ENCODE assay signal across 13 cellular contexts in genomic region chrX:63747331-63747730, GRCh38. TPM values are rescaled to one million over a fixed set of nuclear protein-coding genes. Genes with fewer than 3 reads are reported as not detected.
DNase-seq lines count a peak whose midpoint lies in the region; ATAC-seq, FAIRE-seq and TF ChIP-seq lines count a peak whose summit lies in the region.
"Had no signal": no experiment of that assay in that cellular context is flagged by ENCODE, and none has a peak within 500 bp of the region (broad histone marks: within the 10 kb centered on the region; RNA-seq: fewer than 3 reads in every experiment).

No MANE protein-coding gene starts in this region.

- H3K36me3 Mint-ChIP-seq in astrocyte (ENCODE audit: low read depth, unreplicated experiment) (no peaks in the 10 kb centered on the region), osteocyte (ENCODE audit: unreplicated experiment) (no peaks in the 10 kb centered on the region)
- H3K36me3 Mint-ChIP-seq: stimulated activated effector memory CD8-positive, alpha-beta T cell treated with anti-CD3 and anti-CD28 coated beads, Interleukin-12 subunit alpha, Interleukin-12 subunit beta, amount 100 ng/mL, for 72 hours had no signal

- DNase-seq in ELR (ENCODE audit: low read depth) (peak; percentile 70), astrocyte (ENCODE audit: low read depth) (peak; percentile 70), osteocyte (ENCODE audit: extremely low spot score, unreplicated experiment) (no peak), NCI-H2107 (lab: John Stamatoyannopoulos, UW) (no peak), SW480 (ENCODE audit: low spot score) (no peak)
- DNase-seq: activated T-cell treated with anti-CD3 and anti-CD28 coated beads, Interleukin-2, amount 50 U/mL, for 24 hours; NCI-H446 treated with DMSO at 0.1 percent for 48 hours had no signal

- 40 to 56% methylated on average over 2 of the region's 2 CpGs for WGBS in gastroesophageal sphincter (ENCODE audit: low coverage in 1 of 2), 2 donors

- H3K36me3 ChIP-seq in astrocyte (ENCODE audit: insufficient read depth, low read length) (no peaks in the 10 kb centered on the region), gastroesophageal sphincter (no peaks in the 10 kb centered on the region)

- peak; percentile 66 for ATAC-seq in gastroesophageal sphincter
- ATAC-seq in GM19452 (IDR thresholded peaks at IDR 0.05; ENCODE audit: unreplicated experiment) = no peak
- ATAC-seq in GM21515 (IDR thresholded peaks at IDR 0.05; ENCODE audit: unreplicated experiment) = no peak
- ATAC-seq: stimulated activated effector memory CD8-positive, alpha-beta T cell treated with anti-CD3 and anti-CD28 coated beads, Interleukin-12 subunit alpha, Interleukin-12 subunit beta, amount 100 ng/mL, for 72 hours had no signal

- no peak overlapping the region for H3K4me3 ChIP-seq in astrocyte (ENCODE audit: insufficient read depth, low read depth, low read length)
- H3K4me3 ChIP-seq in gastroesophageal sphincter = no peak overlapping the region

- H2AFZ ChIP-seq in astrocyte (ENCODE audit: low read depth, low read length) = no peak overlapping the region

- H3K4me2 ChIP-seq in astrocyte (ENCODE audit: low read length) = peak overlapping the region; percentile 60

- peaks cover 36% of the 10 kb centered on the region for H3K79me2 ChIP-seq in astrocyte (ENCODE audit: insufficient read depth, low read length)

- H3K9ac ChIP-seq in astrocyte (ENCODE audit: low read length) = peak overlapping the region; percentile 41

- no peaks in the 10 kb centered on the region for H3K9me3 ChIP-seq in astrocyte (ENCODE audit: insufficient read depth, low read depth, low read length)
- no peaks in the 10 kb centered on the region for H3K9me3 ChIP-seq in gastroesophageal sphincter

- H3K27ac Mint-ChIP-seq in astrocyte (ENCODE audit: unreplicated experiment) (peak overlapping the region; percentile 54), osteocyte (ENCODE audit: unreplicated experiment) (peak overlapping the region; percentile 87)
- H3K27ac Mint-ChIP-seq: stimulated activated effector memory CD8-positive, alpha-beta T cell treated with anti-CD3 and anti-CD28 coated beads, Interleukin-12 subunit alpha, Interleukin-12 subunit beta, amount 100 ng/mL, for 72 hours had no signal

- peak; percentile 89 for FAIRE-seq in astrocyte (lab: Jason Lieb, UNC)

- H3K4me1 Mint-ChIP-seq in astrocyte (ENCODE audit: low read depth, unreplicated experiment) (peaks cover 51% of the 10 kb centered on the region), osteocyte (ENCODE audit: unreplicated experiment) (peaks cover 73% of the 10 kb centered on the region)

- H3K4me3 Mint-ChIP-seq in astrocyte (ENCODE audit: unreplicated experiment) = no peak overlapping the region
- no peak overlapping the region for H3K4me3 Mint-ChIP-seq in osteocyte (ENCODE audit: unreplicated experiment)
- H3K4me3 Mint-ChIP-seq: activated T-cell treated with anti-CD3 and anti-CD28 coated beads, Interleukin-2, amount 50 U/mL, for 24 hours; nephron had no signal

- TF ChIP-seq POLR2A in gastroesophageal sphincter (IDR thresholded peaks at IDR 0.05) = no peak

- H3K4me1 ChIP-seq in astrocyte (ENCODE audit: insufficient read depth, low read length) = no peaks in the 10 kb centered on the region
- H3K4me1 ChIP-seq in gastroesophageal sphincter = peaks cover 0 to 50% (median 0%) of the 10 kb centered on the region in 3 donors

- TF ChIP-seq CTCF in astrocyte (IDR thresholded peaks at IDR 0.05; ENCODE audit: insufficient read depth, low read depth, low read length) (no peak), gastroesophageal sphincter (IDR thresholded peaks at IDR 0.05) (no peak), osteocyte (IDR thresholded peaks at IDR 0.05) (no peak)

- H3K27ac ChIP-seq in astrocyte (ENCODE audit: low read depth, low read length) = peak overlapping the region; percentile 58
- H3K27ac ChIP-seq in gastroesophageal sphincter = no peak overlapping the region
- H3K27ac ChIP-seq: HL-60 had no signal

- no peaks in the 10 kb centered on the region for H3K27me3 ChIP-seq in astrocyte (ENCODE audit: insufficient read depth, low read length)
- H3K27me3 ChIP-seq in gastroesophageal sphincter = no peaks in the 10 kb centered on the region

- H3K9me3 Mint-ChIP-seq in astrocyte (ENCODE audit: unreplicated experiment) (no peaks in the 10 kb centered on the region), osteocyte (ENCODE audit: unreplicated experiment) (peaks cover 11% of the 10 kb centered on the region)
- H3K9me3 Mint-ChIP-seq: activated T-cell treated with anti-CD3 and anti-CD28 coated beads, Interleukin-2, amount 50 U/mL, for 24 hours; stimulated activated effector memory CD8-positive, alpha-beta T cell treated with anti-CD3 and anti-CD28 coated beads, Interleukin-12 subunit alpha, Interleukin-12 subunit beta, amount 100 ng/mL, for 72 hours had no signal

- H4K20me1 ChIP-seq in astrocyte (ENCODE audit: insufficient read depth, low read length) = peaks cover 8% of the 10 kb centered on the region

- H3K27me3 Mint-ChIP-seq in astrocyte (ENCODE audit: low read depth, unreplicated experiment) = no peaks in the 10 kb centered on the region
- H3K27me3 Mint-ChIP-seq in osteocyte (ENCODE audit: unreplicated experiment) = no peaks in the 10 kb centered on the region

- no peak for TF ChIP-seq EP300 in gastroesophageal sphincter (IDR thresholded peaks at IDR 0.05)

RNA-seq across cellular contexts. Expression of gene ARHGEF9, which starts 37.7 kb away (rescaled TPM):
- total RNA-seq in astrocyte (44.8 and 46.0 TPM in 2 replicates), gastroesophageal sphincter (10 to 100 TPM; 20.0 to 40.3 (median 31.4) TPM), osteocyte (34.3 and 40.7 TPM in 2 replicates)

Comparison
In these comparisons a context has a peak if more than half of its experiments do, and no peak if none do; other contexts are left out.
1. DNase-seq: peak in ELR (single experiment) and astrocyte (single experiment); none in osteocyte (single experiment), NCI-H2107 (single experiment) and SW480 (single experiment).